10 cellular contexts compared by ENCODE assay signal in genomic region chr14:39376671-39377403, GRCh38. TPM values are rescaled to one million over a fixed set of nuclear protein-coding genes. Genes with fewer than 3 reads are reported as not detected.
DNase-seq lines count a peak whose midpoint lies in the region; ATAC-seq, FAIRE-seq and TF ChIP-seq lines count a peak whose summit lies in the region.
"Had no signal": no experiment of that assay in that cellular context is flagged by ENCODE, and none has a peak within 500 bp of the region (broad histone marks: within the 10 kb centered on the region; RNA-seq: fewer than 3 reads in every experiment).

No MANE protein-coding gene starts in this region.

- H3K36me3 ChIP-seq in ascending aorta (no peaks in the 10 kb centered on the region), small intestine (ENCODE audit: control insufficient read depth in 2 of 2, insufficient read depth in 2 of 2, low read length in 2 of 2) (peaks cover 0 to 1% of the 10 kb centered on the region in 2 donors)
- H3K36me3 ChIP-seq: lower lobe of right lung had no signal

- no peak overlapping the region for H3K27ac Mint-ChIP-seq in T-cell

- peak overlapping the region; percentile 75 to 82 for H3K27ac ChIP-seq in ascending aorta
- no peak overlapping the region for H3K27ac ChIP-seq in small intestine (ENCODE audit: low read depth in 1 of 2, low read length in 1 of 2)
- H3K27ac ChIP-seq: lower lobe of right lung had no signal

- H3K9me3 ChIP-seq in ascending aorta = no peaks in the 10 kb centered on the region
- no peaks in the 10 kb centered on the region for H3K9me3 ChIP-seq in small intestine (ENCODE audit: control insufficient read depth, low read depth)
- H3K9me3 ChIP-seq: lower lobe of right lung had no signal

- CTCF ChIA-PET in T-cell (lab: Charles Lee) = interaction anchor here in 1 of 2 donors (0.5 kb wide), 1 partner anchor 90 kb away, joined by 3 read pairs; no protein-coding TSS in a partner anchor

- H3K9me3 Mint-ChIP-seq in T-cell = no peaks in the 10 kb centered on the region

- peaks cover 3 to 9% (median 4%) of the 10 kb centered on the region in 3 donors for H3K4me1 Mint-ChIP-seq in T-cell

- peak; percentile 31 for DNase-seq in HS-5 (ENCODE audit: low read depth)
- DNase-seq in ascending aorta (ENCODE audit: low spot score in 2 of 2) = no peak
- DNase-seq in iris pigment epithelial cell (ENCODE audit: low read depth) = peak; percentile 66
- peak; percentile 8 for DNase-seq in small intestine
- no peak for DNase-seq in T-cell
- no peak for DNase-seq in HUDEP-2 (lab: John Stamatoyannopoulos, UW; ENCODE audit: unreplicated experiment in 76 of 76)
- DNase-seq in NCI-H526 (lab: John Stamatoyannopoulos, UW) = no peak
- no peak for DNase-seq in NCI-H128 (lab: John Stamatoyannopoulos, UW; ENCODE audit: unreplicated experiment)
- DNase-seq: lower lobe of right lung had no signal

- FAIRE-seq in small intestine (lab: Jason Lieb, UNC) = no peak
- FAIRE-seq: bronchial epithelial cell had no signal

- H3K4me3 Mint-ChIP-seq in T-cell = no peak overlapping the region

- H3K27me3 ChIP-seq in ascending aorta (no peaks in the 10 kb centered on the region), small intestine (ENCODE audit: control insufficient read depth in 2 of 2, insufficient read depth in 2 of 2, low read length in 2 of 2) (no peaks in the 10 kb centered on the region)

- H3K27me3 Mint-ChIP-seq in T-cell = no peaks in the 10 kb centered on the region

- no peak for ATAC-seq in T-cell (replicated peaks in 1 of 4)
- ATAC-seq: lower lobe of right lung had no signal

- WGBS in small intestine, 3 donors = 39 to 49% (median 39%) methylated on average over 4 of the region's 4 CpGs

- intact Hi-C loops in ascending aorta (cut with DNase I) = loop anchor here (2.0 kb wide), 1 partner anchor 200 kb away; no protein-coding TSS in a partner anchor

- no peak for TF ChIP-seq CTCF in ascending aorta (IDR thresholded peaks at IDR 0.05)

- H3K4me1 ChIP-seq in ascending aorta (peaks cover 0 to 19% of the 10 kb centered on the region in 2 donors), small intestine (ENCODE audit: control insufficient read depth in 2 of 2, insufficient read depth in 1 of 2, low read depth in 1 of 2, low read length in 1 of 2) (no peaks in the 10 kb centered on the region)
- H3K4me1 ChIP-seq: lower lobe of right lung had no signal

- POLR2A ChIA-PET in T-cell (lab: Charles Lee) = interaction anchor here in 1 of 2 donors (0.5 kb wide), 1 partner anchor 196 kb away, joined by 3 read pairs; no protein-coding TSS in a partner anchor

- H3K4me3 ChIP-seq in ascending aorta (peak overlapping the region in 1 of 2 donors; percentile 8), small intestine (ENCODE audit: low read depth in 1 of 2, low read length in 2 of 2) (no peak overlapping the region)
- H3K4me3 ChIP-seq: lower lobe of right lung had no signal

- peaks cover 16% of the 10 kb centered on the region for H3K36me3 Mint-ChIP-seq in T-cell

RNA-seq across cellular contexts. Expression of gene FBXO33, which starts 55.4 kb away (rescaled TPM):
- total RNA-seq in ascending aorta (14.5 TPM), T-cell (10 to 100 TPM; 22.5 to 64.0 (median 28.4) TPM)
- polyA plus RNA-seq in small intestine = 1 to 10 TPM; 3.8 to 5.0 (median 4.2) TPM

Comparison
In these comparisons a context has a peak if more than half of its experiments do, and no peak if none do; other contexts are left out.
1. DNase-seq: peak in HS-5 (single experiment), iris pigment epithelial cell (single experiment) and small intestine (single experiment); none in ascending aorta (0 of 2), T-cell (0 of 34), HUDEP-2 (0 of 76), NCI-H526 (0 of 2) and NCI-H128 (single experiment).
2. H3K27ac ChIP-seq: peak in ascending aorta (2 of 2); none in small intestine (0 of 2).